In genomic region chr5:88834108-88834462, GRCh38 we compare ENCODE assay signal across 13 cellular contexts. TPM values are rescaled to one million over a fixed set of nuclear protein-coding genes. Genes with fewer than 3 reads are reported as not detected.
DNase-seq lines count a peak whose midpoint lies in the region; ATAC-seq, FAIRE-seq and TF ChIP-seq lines count a peak whose summit lies in the region.
"Had no signal": no experiment of that assay in that cellular context is flagged by ENCODE, and none has a peak within 500 bp of the region (broad histone marks: within the 10 kb centered on the region; RNA-seq: fewer than 3 reads in every experiment).

No MANE protein-coding gene starts in this region.

- no peak overlapping the region for H3K4me3 ChIP-seq in kidney (ENCODE audit: low read length in 2 of 2)

- peak overlapping the region; percentile 1 to 45 for H3K27ac ChIP-seq in kidney (ENCODE audit: low read depth in 2 of 2, low read length in 2 of 2)
- H3K27ac ChIP-seq: neutrophil had no signal

- H3K9me3 Mint-ChIP-seq in stimulated activated memory B cell treated with anti-CD40 and anti-IgM and Interleukin-4, amounts not matched to agents 10 μg/mL and 1 μg/mL and 100 μg/mL, for 72 hours = no peaks in the 10 kb centered on the region

- intact Hi-C loops in kidney (cut with DNase I) = no loop called here

- ATAC-seq in stimulated activated memory B cell treated with anti-CD40 and anti-IgM and Interleukin-4, amounts not matched to agents 10 μg/mL and 1 μg/mL and 100 μg/mL, for 72 hours = peak; percentile 24
- ATAC-seq in HG03442 (IDR thresholded peaks at IDR 0.05; ENCODE audit: unreplicated experiment) = no peak

- H3K9me3 ChIP-seq in kidney (ENCODE audit: control insufficient read depth in 1 of 2, low read length in 2 of 2) = no peaks in the 10 kb centered on the region
- H3K9me3 ChIP-seq: neutrophil had no signal

- H3K4me1 Mint-ChIP-seq in stimulated activated memory B cell treated with anti-CD40 and anti-IgM and Interleukin-4, amounts not matched to agents 10 μg/mL and 1 μg/mL and 100 μg/mL, for 72 hours = peaks cover 72% of the 10 kb centered on the region

- H3K4me3 Mint-ChIP-seq in stimulated activated memory B cell treated with anti-CD40 and anti-IgM and Interleukin-4, amounts not matched to agents 10 μg/mL and 1 μg/mL and 100 μg/mL, for 72 hours = peak overlapping the region; percentile 10
- H3K4me3 Mint-ChIP-seq: T-helper 17 cell had no signal

- no peaks in the 10 kb centered on the region for H3K36me3 ChIP-seq in kidney (ENCODE audit: control insufficient read depth in 1 of 2, insufficient read depth in 2 of 2, low read length in 2 of 2)
- H3K36me3 ChIP-seq: neutrophil had no signal

- peak; percentile 93 for FAIRE-seq in GM12891 (lab: Jason Lieb, UNC)
- no peak for FAIRE-seq in kidney (lab: Jason Lieb, UNC)

- H3K9ac ChIP-seq in kidney (ENCODE audit: low read length in 2 of 2) = no peak overlapping the region

- H3K36me3 Mint-ChIP-seq in stimulated activated memory B cell treated with anti-CD40 and anti-IgM and Interleukin-4, amounts not matched to agents 10 μg/mL and 1 μg/mL and 100 μg/mL, for 72 hours = peaks cover 18% of the 10 kb centered on the region

- peaks cover 0 to 2% of the 10 kb centered on the region in 2 donors for H3K4me1 ChIP-seq in kidney (ENCODE audit: control insufficient read depth in 1 of 2, insufficient read depth in 1 of 2, low read depth in 1 of 2, low read length in 2 of 2)

- TF ChIP-seq POLR2A in GM12891 (IDR thresholded peaks at IDR 0.05; ENCODE audit: low read depth, low read length) = no peak

- no peaks in the 10 kb centered on the region for H3K27me3 Mint-ChIP-seq in stimulated activated memory B cell treated with anti-CD40 and anti-IgM and Interleukin-4, amounts not matched to agents 10 μg/mL and 1 μg/mL and 100 μg/mL, for 72 hours

- DNase-seq in GM12891 (ENCODE audit: insufficient read length, low spot score) = no peak
- peak; percentile 9 for DNase-seq in UCSD-AML1 (lab: John Stamatoyannopoulos, UW; ENCODE audit: unreplicated experiment)
- no peak for DNase-seq in kidney
- DNase-seq in GM19240 (ENCODE audit: insufficient read length, low spot score) = no peak
- no peak for DNase-seq in COLO668 (lab: John Stamatoyannopoulos, UW; ENCODE audit: unreplicated experiment)
- DNase-seq in pons (ENCODE audit: low spot score) = no peak
- DNase-seq: activated CD4-positive, alpha-beta T cell treated with anti-CD3 and anti-CD28 coated beads, Interleukin-2, amount 50 U/mL, for 1 hour; activated effector memory CD4-positive, alpha-beta T cell treated with anti-CD3 and anti-CD28 coated beads, Interleukin-2, amount 50 U/mL, for 16 hours; cerebellar nuclear complex; T-helper 17 cell had no signal

- TF ChIP-seq CTCF in kidney (IDR thresholded peaks at IDR 0.05; ENCODE audit: borderline replicate concordance, extremely low read depth, insufficient read depth) = no peak

- peak overlapping the region; percentile 70 for H3K27ac Mint-ChIP-seq in stimulated activated memory B cell treated with anti-CD40 and anti-IgM and Interleukin-4, amounts not matched to agents 10 μg/mL and 1 μg/mL and 100 μg/mL, for 72 hours
- H3K27ac Mint-ChIP-seq: T-helper 17 cell had no signal

TF ChIP-seq in GM12891, 5 proteins besides CTCF, POLR2A, EP300 and RAD21:
- TF ChIP-seq TAF1 (IDR thresholded peaks at IDR 0.05; ENCODE audit: low read depth, low read length) = no peak
- no peak for TF ChIP-seq PAX5 (IDR thresholded peaks at IDR 0.05; ENCODE audit: insufficient read depth, low read length, severe bottlenecking)
- TF ChIP-seq SPI1 (IDR thresholded peaks at IDR 0.05; ENCODE audit: low read depth, low read length) = no peak
- no peak for TF ChIP-seq POLR2AphosphoS5 (IDR thresholded peaks at IDR 0.05; ENCODE audit: low read depth, low read length)

RNA-seq across cellular contexts. Expression of gene MEF2C, which starts 48.9 kb away (rescaled TPM):
- polyA plus RNA-seq in GM12891 (2012; ENCODE audit: low read depth, missing spikeins) = 103 TPM
- total RNA-seq in kidney = 75.4 TPM
- 5.3 TPM for polyA plus RNA-seq in kidney (ENCODE audit: insufficient read depth, low read depth, low replicate concordance)
